In the genomic region with DNA sequence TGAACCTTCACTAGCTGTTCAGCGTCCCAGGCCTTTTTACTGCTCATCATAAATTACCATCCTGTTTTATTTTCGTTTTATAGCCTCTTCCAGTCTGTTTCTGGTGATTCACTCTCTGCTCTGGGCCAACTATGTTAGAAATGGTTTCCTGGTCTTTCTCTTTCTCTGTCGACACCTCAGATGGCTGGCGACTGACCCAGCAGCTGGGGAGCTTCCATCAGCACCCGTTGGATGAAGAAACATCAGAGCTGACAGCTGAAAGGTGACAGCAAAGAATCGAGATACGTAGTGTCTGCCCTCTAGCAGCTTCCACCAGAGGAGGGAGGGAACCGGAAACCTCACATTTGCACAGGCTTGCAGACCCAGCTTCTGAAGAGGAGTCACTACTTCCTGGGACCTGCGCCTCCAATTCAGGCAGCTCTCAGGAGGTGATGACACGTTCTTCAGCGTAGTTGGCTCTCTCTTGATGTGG, we compare ENCODE assay signal across 11 cellular contexts.
DNase-seq lines count a peak whose midpoint lies in the region; ATAC-seq, FAIRE-seq and TF ChIP-seq lines count a peak whose summit lies in the region.
"Had no signal": no experiment of that assay in that cellular context is flagged by ENCODE, and none has a peak within 500 bp of the region (broad histone marks: within the 10 kb centered on the region; RNA-seq: fewer than 3 reads in every experiment).

No MANE protein-coding gene starts in this region.

- H3K4me1 ChIP-seq in H1 (replicated peaks in 1 of 4; ENCODE audit: control insufficient read depth in 3 of 4, insufficient read depth in 4 of 4, low read length in 3 of 4) = no peaks in the 10 kb centered on the region
- H3K4me1 ChIP-seq: thyroid gland had no signal

- WGBS in H1 (ENCODE audit: extremely low coverage in 1 of 2, insufficient coverage in 1 of 2, insufficient read length in 1 of 2, insufficient replicate concordance in 2 of 2, low coverage in 1 of 2, low lambda C conversion rate in 2 of 2, missing lambda C conversion rate in 1 of 2), 2 experiments = 83% methylated on average over 11 of the region's 11 CpGs; no CpG with 5 or more reads in 1 of the 2 experiments

- no peaks in the 10 kb centered on the region for H4K20me1 ChIP-seq in H1 (replicated peaks in 1 of 2; ENCODE audit: control insufficient read depth in 1 of 2, insufficient read depth in 2 of 2, low read length in 2 of 2)

- no peak overlapping the region for H4K91ac ChIP-seq in H1 (replicated peaks; ENCODE audit: insufficient read length, low read length)

- no peak overlapping the region for H3K4me3 ChIP-seq in H1 (ENCODE audit: extremely low read depth in 1 of 4, insufficient read depth in 2 of 4, low read depth in 3 of 4, low read length in 4 of 4)
- H3K4me3 ChIP-seq: thyroid gland had no signal

- H3K23ac ChIP-seq in H1 (ENCODE audit: insufficient read length) = no peak overlapping the region

- peak; percentile 67 for DNase-seq in Daoy (ENCODE audit: low read depth)
- DNase-seq in NOMO-1 treated with DMSO at 0.1 percent for 48 hours (lab: John Stamatoyannopoulos, UW; ENCODE audit: unreplicated experiment) = peak; percentile 76
- DNase-seq in H1 (ENCODE audit: low read depth in 1 of 2, low spot score in 2 of 2) = no peak
- DNase-seq in myocyte (ENCODE audit: low read depth) = peak; percentile 54
- DNase-seq in DMS153 (lab: John Stamatoyannopoulos, UW) = no peak
- no peak for DNase-seq in activated gamma-delta T cell (lab: John Stamatoyannopoulos, UW)
- DNase-seq: NCI-H2081 treated with DMSO at 0.1 percent for 48 hours, retina, thyroid gland had no signal

- H3K14ac ChIP-seq in H1 (ENCODE audit: insufficient read length) = no peak overlapping the region

- ATAC-seq in HG03342 (IDR thresholded peaks at IDR 0.05; ENCODE audit: unreplicated experiment) = no peak
- no peak for ATAC-seq in HG03521 (IDR thresholded peaks at IDR 0.05; ENCODE audit: unreplicated experiment)

- no peaks in the 10 kb centered on the region for H3K36me3 ChIP-seq in H1 (ENCODE audit: control insufficient read depth in 2 of 4, insufficient read depth in 4 of 4, low read length in 3 of 4)
- H3K36me3 ChIP-seq: thyroid gland had no signal

- TF ChIP-seq RAD21 in H1 (IDR thresholded peaks at IDR 0.05 in 1 of 2, conservative IDR thresholded peaks at IDR 0.05 in 1 of 2; ENCODE audit: low read depth in 2 of 2, low read length in 2 of 2) = no peak

- no peaks in the 10 kb centered on the region for H3K27me3 ChIP-seq in H1 (replicated peaks in 1 of 4; ENCODE audit: control insufficient read depth in 3 of 4, extremely low read depth in 1 of 4, insufficient read depth in 3 of 4, low read length in 3 of 4)
- H3K27me3 ChIP-seq: thyroid gland had no signal

- no peak overlapping the region for H2BK5ac ChIP-seq in H1 (ENCODE audit: low read depth, low read length)

- no peak overlapping the region for H3K4ac ChIP-seq in H1 (replicated peaks; ENCODE audit: insufficient read length, low read depth, low read length)

- CTCF ChIA-PET in H1 (lab: Charles Lee; ENCODE audit: partially characterized antibody) = no interaction called here

- TF ChIP-seq CTCF in H1 (IDR thresholded peaks at IDR 0.05; ENCODE audit: control extremely low read depth in 1 of 3, insufficient read depth in 1 of 3, low read depth in 1 of 3, low read length in 3 of 3) = no peak

- no peak overlapping the region for H3K9ac ChIP-seq in H1 (replicated peaks in 1 of 4; ENCODE audit: extremely low read depth in 1 of 4, low read depth in 3 of 4, low read length in 3 of 4)

- H3K56ac ChIP-seq in H1 (replicated peaks; ENCODE audit: insufficient read length, low read depth, low read length) = no peak overlapping the region

- FAIRE-seq in H1 (lab: Jason Lieb, UNC) = no peak

- no peak for TF ChIP-seq EP300 in H1 (IDR thresholded peaks at IDR 0.05; ENCODE audit: borderline replicate concordance in 1 of 2, low read depth in 2 of 2, low read length in 2 of 2)

- no peaks in the 10 kb centered on the region for H3K23me2 ChIP-seq in H1 (ENCODE audit: low read depth, low read length)

- no peak for TF ChIP-seq POLR2A in H1 (IDR thresholded peaks at IDR 0.05; ENCODE audit: control extremely low read depth in 1 of 2, low read depth in 2 of 2, low read length in 2 of 2)

- peak overlapping the region; percentile 33 for H2BK120ac ChIP-seq in H1 (replicated peaks; ENCODE audit: low read depth, low read length)

- no peak overlapping the region for H3K18ac ChIP-seq in H1 (ENCODE audit: extremely low read depth, low read length)

- H2AK5ac ChIP-seq in H1 (ENCODE audit: low read depth, low read length) = no peak overlapping the region

- no peak overlapping the region for H2BK15ac ChIP-seq in H1 (ENCODE audit: low read length)

- no peaks in the 10 kb centered on the region for H3K79me1 ChIP-seq in H1 (ENCODE audit: low read depth, low read length)

- no peaks in the 10 kb centered on the region for H3K79me2 ChIP-seq in H1 (ENCODE audit: control insufficient read depth in 1 of 2, insufficient read depth in 2 of 2, low read length in 2 of 2)

- no peak overlapping the region for H3K27ac ChIP-seq in H1 (ENCODE audit: low read depth, low read length)
- H3K27ac ChIP-seq: thyroid gland had no signal

- POLR2A ChIA-PET in H1 (lab: Charles Lee; ENCODE audit: partially characterized antibody) = no interaction called here

- H2BK20ac ChIP-seq in H1 (ENCODE audit: low read length) = no peak overlapping the region

- no peak overlapping the region for H3K4me2 ChIP-seq in H1 (ENCODE audit: insufficient read depth in 1 of 2, low read depth in 2 of 2, low read length in 2 of 2)

- H2BK12ac ChIP-seq in H1 (ENCODE audit: low read depth, low read length) = no peak overlapping the region

- no peaks in the 10 kb centered on the region for H3K9me3 ChIP-seq in H1 (ENCODE audit: insufficient read depth in 2 of 2, low read depth in 1 of 2, low read length in 1 of 2)
- H3K9me3 ChIP-seq: thyroid gland had no signal

- H2AFZ ChIP-seq in H1 (ENCODE audit: low read length) = no peak overlapping the region

- H4K5ac ChIP-seq in H1 (ENCODE audit: insufficient read length, low read depth, low read length) = no peak overlapping the region

- H4K8ac ChIP-seq in H1 (ENCODE audit: extremely low read depth, insufficient read depth, low read length) = no peak overlapping the region

TF ChIP-seq in H1, 55 proteins besides CTCF, POLR2A, EP300 and RAD21:
- TF ChIP-seq CTBP2 (IDR thresholded peaks at IDR 0.05; ENCODE audit: borderline replicate concordance, insufficient read depth, insufficient read length, low read length) = no peak
- no peak for TF ChIP-seq SP2 (IDR thresholded peaks at IDR 0.05; ENCODE audit: low read length)

Comparison
In these comparisons a context has a peak if more than half of its experiments do, and no peak if none do; other contexts are left out.
1. DNase-seq: peak in Daoy (single experiment), NOMO-1 treated with DMSO at 0.1 percent for 48 hours (single experiment) and myocyte (single experiment); none in H1 (0 of 2), DMS153 (single experiment) and activated gamma-delta T cell (single experiment).